20 cellular contexts compared by ENCODE assay signal in genomic region chr22:48860557-48860956, GRCh38.
DNase-seq lines count a peak whose midpoint lies in the region; ATAC-seq and TF ChIP-seq lines count a peak whose summit lies in the region.
"Had no signal": no experiment of that assay in that cellular context is flagged by ENCODE, and none has a peak within 500 bp of the region (broad histone marks: within the 10 kb centered on the region; RNA-seq: fewer than 3 reads in every experiment).

No MANE protein-coding gene starts in this region.

- no peak for TF ChIP-seq POLR2A in sigmoid colon (IDR thresholded peaks at IDR 0.05)

- H3K23ac ChIP-seq in neuronal stem cell (ENCODE audit: low read depth, low read length, poor library complexity): no peak overlapping the region

- H3K4me3 Mint-ChIP-seq in type B pancreatic cell: no peak overlapping the region
- no peak overlapping the region for H3K4me3 Mint-ChIP-seq in activated T-helper 17 cell treated with anti-CD3 and anti-CD28 coated beads, Interleukin-2, amount 50 U/mL, for 72 hours
- H3K4me3 Mint-ChIP-seq: B cell; CD4-positive, alpha-beta T cell; CD8-positive, alpha-beta T cell had no signal

- H3K14ac ChIP-seq in neuronal stem cell (ENCODE audit: low read length): peak overlapping the region; percentile 25

- H3K4me2 ChIP-seq in neuronal stem cell (ENCODE audit: insufficient read depth, low read length, poor library complexity, severe bottlenecking): no peak overlapping the region
- H3K4me2 ChIP-seq: A549; BLaER1 treated with 17β-estradiol and CSF1 and Interleukin-3, amounts not matched to agents 10 nM and 100 nM had no signal

- no peaks in the 10 kb centered on the region for H3K4me1 Mint-ChIP-seq in type B pancreatic cell (ENCODE audit: unreplicated experiment)
- no peaks in the 10 kb centered on the region for H3K4me1 Mint-ChIP-seq in activated T-helper 17 cell treated with anti-CD3 and anti-CD28 coated beads, Interleukin-2, amount 50 U/mL, for 72 hours
- H3K4me1 Mint-ChIP-seq: B cell had no signal

- peak; percentile 14 for DNase-seq in activated effector memory CD4-positive, alpha-beta T cell treated with anti-CD3 and anti-CD28 coated beads, Interleukin-2, amount 50 U/mL, for 16 hours
- no peak for DNase-seq in activated effector memory CD4-positive, alpha-beta T cell treated with Interleukin-2 at 50 U/mL for 16 hours
- DNase-seq in neuronal stem cell (ENCODE audit: low spot score) (no peak), sigmoid colon (peak; percentile 12), type B pancreatic cell (ENCODE audit: extremely low spot score, unreplicated experiment) (peak; percentile 24), dermis blood vessel endothelial cell (no peak), mucosa of descending colon (no peak)
- DNase-seq: AML-193; Calu3; CD8-positive, alpha-beta T cell; DMS79 treated with DMSO at 0.1 percent for 48 hours; GF-D8 had no signal

- no peak overlapping the region for H3K27ac Mint-ChIP-seq in type B pancreatic cell
- H3K27ac Mint-ChIP-seq in activated T-helper 17 cell treated with anti-CD3 and anti-CD28 coated beads, Interleukin-2, amount 50 U/mL, for 72 hours: no peak overlapping the region
- H3K27ac Mint-ChIP-seq: B cell; CD4-positive, alpha-beta T cell; CD8-positive, alpha-beta T cell had no signal

- no peak overlapping the region for H3K18ac ChIP-seq in neuronal stem cell (ENCODE audit: low read length)

- H2BK12ac ChIP-seq in neuronal stem cell (ENCODE audit: low read length): no peak overlapping the region

- H3K27me3 ChIP-seq in neuronal stem cell (ENCODE audit: control insufficient read depth in 3 of 3, insufficient read depth in 3 of 3, low read depth in 1 of 3, low read length in 3 of 3): peaks cover 0 to 2% (median 0%) of the 10 kb centered on the region in 3 experiments
- H3K27me3 ChIP-seq in sigmoid colon: peaks cover 0 to 4% (median 0%) of the 10 kb centered on the region in 3 donors

- no peaks in the 10 kb centered on the region for H3K36me3 Mint-ChIP-seq in type B pancreatic cell
- no peaks in the 10 kb centered on the region for H3K36me3 Mint-ChIP-seq in activated T-helper 17 cell treated with anti-CD3 and anti-CD28 coated beads, Interleukin-2, amount 50 U/mL, for 72 hours (ENCODE audit: low read depth)
- H3K36me3 Mint-ChIP-seq: CD8-positive, alpha-beta T cell had no signal

- intact Hi-C loops in sigmoid colon (cut with DNase I) (no loop called here), mucosa of descending colon (cut with DNase I, micrococcal nuclease) (no loop called here)

- no peak overlapping the region for H3K4ac ChIP-seq in neuronal stem cell (ENCODE audit: low read length)

- no CpG with 5 or more reads among the region's 7 CpGs for WGBS in neuronal stem cell (ENCODE audit: extremely low coverage in 2 of 2, insufficient read length in 2 of 2, insufficient replicate concordance in 1 of 2), 2 donors
- 80 to 82% methylated on average over 7 of the region's 7 CpGs for WGBS in sigmoid colon, 2 donors

- no peak overlapping the region for H2AK5ac ChIP-seq in neuronal stem cell (ENCODE audit: low read depth, low read length)

- H2BK15ac ChIP-seq in neuronal stem cell (ENCODE audit: low read length): no peak overlapping the region

- no peak overlapping the region for H3K9ac ChIP-seq in neuronal stem cell (ENCODE audit: low read depth, low read length, poor library complexity)
- H3K9ac ChIP-seq: BLaER1 treated with 17β-estradiol and CSF1 and Interleukin-3, amounts not matched to agents 10 nM and 100 nM had no signal

- H2BK120ac ChIP-seq in neuronal stem cell (ENCODE audit: low read depth, low read length): no peak overlapping the region

- H2AFZ ChIP-seq in neuronal stem cell (ENCODE audit: low read length): no peak overlapping the region

- no peaks in the 10 kb centered on the region for H3K9me3 ChIP-seq in neuronal stem cell (replicated peaks in 1 of 2; ENCODE audit: control insufficient read depth in 2 of 2, insufficient read depth in 1 of 2, low read depth in 1 of 2, low read length in 2 of 2)
- H3K9me3 ChIP-seq in sigmoid colon: no peaks in the 10 kb centered on the region
- H3K9me3 ChIP-seq in mucosa of descending colon: no peaks in the 10 kb centered on the region
- H3K9me3 ChIP-seq: A549; BLaER1 treated with 17β-estradiol and CSF1 and Interleukin-3, amounts not matched to agents 10 nM and 100 nM; Caco-2 had no signal

- TF ChIP-seq EP300 in sigmoid colon (IDR thresholded peaks at IDR 0.05): no peak

- H3K36me3 ChIP-seq in neuronal stem cell (replicated peaks in 1 of 2; ENCODE audit: control insufficient read depth in 2 of 2, insufficient read depth in 2 of 2, low read length in 2 of 2) (no peaks in the 10 kb centered on the region), sigmoid colon (no peaks in the 10 kb centered on the region), mucosa of descending colon (ENCODE audit: low read depth) (no peaks in the 10 kb centered on the region)
- H3K36me3 ChIP-seq: BLaER1 treated with 17β-estradiol and CSF1 and Interleukin-3, amounts not matched to agents 10 nM and 100 nM had no signal

- H3K4me3 ChIP-seq in neuronal stem cell (ENCODE audit: low read length in 2 of 2): no peak overlapping the region
- no peak overlapping the region for H3K4me3 ChIP-seq in sigmoid colon
- no peak overlapping the region for H3K4me3 ChIP-seq in mucosa of descending colon
- H3K4me3 ChIP-seq: A549; BLaER1 treated with 17β-estradiol and CSF1 and Interleukin-3, amounts not matched to agents 10 nM and 100 nM had no signal

- H3K27ac ChIP-seq in neuronal stem cell (replicated peaks; ENCODE audit: low read length) (no peak overlapping the region), sigmoid colon (no peak overlapping the region)
- H3K27ac ChIP-seq: 22Rv1; A549; BLaER1 treated with 17β-estradiol and CSF1 and Interleukin-3, amounts not matched to agents 10 nM and 100 nM; C4-2B had no signal

- H2BK5ac ChIP-seq in neuronal stem cell (ENCODE audit: low read length): no peak overlapping the region

- TF ChIP-seq CTCF in sigmoid colon (IDR thresholded peaks at IDR 0.05) (no peak), type B pancreatic cell (conservative IDR thresholded peaks at IDR 0.05) (no peak), mucosa of descending colon (IDR thresholded peaks at IDR 0.05) (no peak)

- no peak for ATAC-seq in mucosa of descending colon
- no peak for ATAC-seq in activated T-helper 17 cell treated with anti-CD3 and anti-CD28 coated beads, Interleukin-2, amount 50 U/mL, for 72 hours (replicated peaks)
- ATAC-seq: A549; CD8-positive, alpha-beta T cell had no signal

- H3K4me1 ChIP-seq in neuronal stem cell (ENCODE audit: control insufficient read depth in 2 of 2, insufficient read depth in 1 of 2, low read depth in 1 of 2, low read length in 2 of 2) (no peaks in the 10 kb centered on the region), sigmoid colon (no peaks in the 10 kb centered on the region), mucosa of descending colon (ENCODE audit: low read depth) (no peaks in the 10 kb centered on the region)
- H3K4me1 ChIP-seq: A549; BLaER1 treated with 17β-estradiol and CSF1 and Interleukin-3, amounts not matched to agents 10 nM and 100 nM; Caco-2 had no signal

- H3K27me3 Mint-ChIP-seq in type B pancreatic cell: peaks cover 24% of the 10 kb centered on the region
- peaks cover 17% of the 10 kb centered on the region for H3K27me3 Mint-ChIP-seq in activated T-helper 17 cell treated with anti-CD3 and anti-CD28 coated beads, Interleukin-2, amount 50 U/mL, for 72 hours
- H3K27me3 Mint-ChIP-seq: B cell; CD4-positive, alpha-beta T cell had no signal

- H3K79me1 ChIP-seq in neuronal stem cell (ENCODE audit: low read depth, low read length): no peaks in the 10 kb centered on the region

- no peak overlapping the region for H4K91ac ChIP-seq in neuronal stem cell (ENCODE audit: low read depth, low read length, poor library complexity)

- no peak overlapping the region for H4K8ac ChIP-seq in neuronal stem cell (ENCODE audit: low read depth, low read length)

- no peaks in the 10 kb centered on the region for H3K9me3 Mint-ChIP-seq in type B pancreatic cell
- no peaks in the 10 kb centered on the region for H3K9me3 Mint-ChIP-seq in activated T-helper 17 cell treated with anti-CD3 and anti-CD28 coated beads, Interleukin-2, amount 50 U/mL, for 72 hours
- H3K9me3 Mint-ChIP-seq: CD4-positive, alpha-beta T cell; CD8-positive, alpha-beta T cell had no signal

Comparison
In these comparisons a context has a peak if more than half of its experiments do, and no peak if none do; other contexts are left out.
1. DNase-seq: peak in activated effector memory CD4-positive, alpha-beta T cell treated with anti-CD3 and anti-CD28 coated beads, Interleukin-2, amount 50 U/mL, for 16 hours (single experiment), sigmoid colon (single experiment) and type B pancreatic cell (single experiment); none in activated effector memory CD4-positive, alpha-beta T cell treated with Interleukin-2 at 50 U/mL for 16 hours (single experiment), neuronal stem cell (single experiment), dermis blood vessel endothelial cell (single experiment) and mucosa of descending colon (0 of 3).